ENCODE assay signal across 14 cellular contexts in genomic region chr11:81744336-81745116, GRCh38.
"Had no signal": no experiment of that assay in that cellular context is flagged by ENCODE, and none has a peak within 500 bp of the region (broad histone marks: within the 10 kb centered on the region; RNA-seq: fewer than 3 reads in every experiment).

No MANE protein-coding gene starts in this region.

- DNase-seq: erythroblast; foreskin melanocyte; heart left ventricle; hippocampal formation; kidney glomerular epithelial cell; mucosa of descending colon; naive thymus-derived CD8-positive, alpha-beta T cell; stimulated activated CD4-positive, alpha-beta T cell treated with anti-CD3 and anti-CD28 coated beads, Interleukin-2, amount 100 ng/mL, for 48 hours; stomach; substantia nigra; trophoblast cell had no signal

- H3K27me3 ChIP-seq: neutrophil, stomach had no signal

- H3K4me3 ChIP-seq: heart left ventricle, mucosa of descending colon, smooth muscle cell, stomach had no signal

- H3K4me1 ChIP-seq: heart left ventricle, stomach had no signal

- ATAC-seq: heart left ventricle; left lobe of liver; mucosa of descending colon; naive thymus-derived CD8-positive, alpha-beta T cell had no signal

- H3K9me3 ChIP-seq: heart left ventricle, mucosa of descending colon, neutrophil had no signal

- H3K36me3 ChIP-seq: heart left ventricle, neutrophil, stomach had no signal

- H3K27ac ChIP-seq: heart left ventricle, neutrophil, stomach had no signal
